ENCODE assay signal across 1 cellular context in the genomic region with DNA sequence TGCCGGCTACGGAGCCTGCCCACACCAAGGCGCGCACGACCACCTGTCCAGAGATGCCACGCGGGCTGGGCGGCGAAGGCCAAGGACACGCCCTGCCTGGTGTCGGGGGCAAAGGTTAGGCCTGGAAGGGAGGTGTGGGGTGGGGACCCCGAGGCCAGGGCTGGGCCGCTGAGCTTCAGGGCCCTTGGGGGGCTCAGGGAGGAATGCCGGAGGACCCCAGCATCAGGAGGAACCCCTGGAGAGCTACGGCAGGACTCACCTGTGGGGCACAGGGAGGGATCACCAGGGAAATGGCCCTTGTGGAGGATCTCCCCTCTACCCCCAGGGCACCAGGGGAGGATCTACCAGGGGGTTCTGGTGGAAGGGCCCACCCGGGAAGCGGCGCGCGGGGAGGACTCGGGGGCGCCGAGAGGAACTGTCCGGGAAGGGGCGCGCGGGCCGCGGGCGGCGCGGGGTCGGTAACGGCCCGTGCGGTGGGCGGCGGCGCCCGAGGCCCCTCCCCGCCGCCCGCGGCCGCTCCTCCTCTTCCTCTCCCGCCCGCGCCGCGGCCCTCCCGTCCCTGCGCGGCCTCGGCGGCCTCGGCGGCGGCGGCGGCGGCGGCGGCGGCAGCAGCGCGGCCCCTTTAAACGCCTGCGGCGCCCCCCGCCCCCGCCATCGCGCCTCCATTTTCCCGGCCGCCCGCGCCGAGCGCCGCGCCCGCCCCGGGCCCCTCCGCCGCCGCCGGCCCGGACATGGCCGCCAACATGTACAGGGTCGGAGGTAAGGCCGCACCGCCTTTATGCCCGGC.
TF ChIP-seq lines count a peak whose summit lies in the region.

A gene (plus strand): TSS at position 523 of the 787 bp plus-strand sequence. CDS start 209 bp downstream, at position 732.

TF ChIP-seq in HepG2, 621 proteins besides CTCF, POLR2A, EP300 and RAD21 (continued from another document and continues in another):
- TF ChIP-seq, protein P1, sequence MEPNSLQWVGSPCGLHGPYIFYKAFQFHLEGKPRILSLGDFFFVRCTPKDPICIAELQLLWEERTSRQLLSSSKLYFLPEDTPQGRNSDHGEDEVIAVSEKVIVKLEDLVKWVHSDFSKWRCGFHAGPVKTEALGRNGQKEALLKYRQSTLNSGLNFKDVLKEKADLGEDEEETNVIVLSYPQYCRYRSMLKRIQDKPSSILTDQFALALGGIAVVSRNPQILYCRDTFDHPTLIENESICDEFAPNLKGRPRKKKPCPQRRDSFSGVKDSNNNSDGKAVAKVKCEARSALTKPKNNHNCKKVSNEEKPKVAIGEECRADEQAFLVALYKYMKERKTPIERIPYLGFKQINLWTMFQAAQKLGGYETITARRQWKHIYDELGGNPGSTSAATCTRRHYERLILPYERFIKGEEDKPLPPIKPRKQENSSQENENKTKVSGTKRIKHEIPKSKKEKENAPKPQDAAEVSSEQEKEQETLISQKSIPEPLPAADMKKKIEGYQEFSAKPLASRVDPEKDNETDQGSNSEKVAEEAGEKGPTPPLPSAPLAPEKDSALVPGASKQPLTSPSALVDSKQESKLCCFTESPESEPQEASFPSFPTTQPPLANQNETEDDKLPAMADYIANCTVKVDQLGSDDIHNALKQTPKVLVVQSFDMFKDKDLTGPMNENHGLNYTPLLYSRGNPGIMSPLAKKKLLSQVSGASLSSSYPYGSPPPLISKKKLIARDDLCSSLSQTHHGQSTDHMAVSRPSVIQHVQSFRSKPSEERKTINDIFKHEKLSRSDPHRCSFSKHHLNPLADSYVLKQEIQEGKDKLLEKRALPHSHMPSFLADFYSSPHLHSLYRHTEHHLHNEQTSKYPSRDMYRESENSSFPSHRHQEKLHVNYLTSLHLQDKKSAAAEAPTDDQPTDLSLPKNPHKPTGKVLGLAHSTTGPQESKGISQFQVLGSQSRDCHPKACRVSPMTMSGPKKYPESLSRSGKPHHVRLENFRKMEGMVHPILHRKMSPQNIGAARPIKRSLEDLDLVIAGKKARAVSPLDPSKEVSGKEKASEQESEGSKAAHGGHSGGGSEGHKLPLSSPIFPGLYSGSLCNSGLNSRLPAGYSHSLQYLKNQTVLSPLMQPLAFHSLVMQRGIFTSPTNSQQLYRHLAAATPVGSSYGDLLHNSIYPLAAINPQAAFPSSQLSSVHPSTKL (CRISPR knock-in tag; IDR thresholded peaks at IDR 0.05), result peak; percentile 28; the same call in 1 of the 2 replicates
- peak; percentile 51; the same call in 1 of the 2 replicates for TF ChIP-seq ZFP1 (CRISPR knock-in tag; IDR thresholded peaks at IDR 0.05)
- 0 out of 2 replicates have a peak, but pooled peaks have one; percentile 72 for TF ChIP-seq ESRRA (CRISPR knock-in tag; IDR thresholded peaks at IDR 0.05; ENCODE audit: low read depth)
- TF ChIP-seq, protein P2, sequence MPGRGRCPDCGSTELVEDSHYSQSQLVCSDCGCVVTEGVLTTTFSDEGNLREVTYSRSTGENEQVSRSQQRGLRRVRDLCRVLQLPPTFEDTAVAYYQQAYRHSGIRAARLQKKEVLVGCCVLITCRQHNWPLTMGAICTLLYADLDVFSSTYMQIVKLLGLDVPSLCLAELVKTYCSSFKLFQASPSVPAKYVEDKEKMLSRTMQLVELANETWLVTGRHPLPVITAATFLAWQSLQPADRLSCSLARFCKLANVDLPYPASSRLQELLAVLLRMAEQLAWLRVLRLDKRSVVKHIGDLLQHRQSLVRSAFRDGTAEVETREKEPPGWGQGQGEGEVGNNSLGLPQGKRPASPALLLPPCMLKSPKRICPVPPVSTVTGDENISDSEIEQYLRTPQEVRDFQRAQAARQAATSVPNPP (CRISPR knock-in tag; IDR thresholded peaks at IDR 0.05), result peak; percentile 62; the same call in 1 of the 2 replicates
- TF ChIP-seq ATF7 (IDR thresholded peaks at IDR 0.05), result no peak
- TF ChIP-seq ATF7 (CRISPR knock-in tag; IDR thresholded peaks at IDR 0.05), result no peak
- TF ChIP-seq, protein P3, sequence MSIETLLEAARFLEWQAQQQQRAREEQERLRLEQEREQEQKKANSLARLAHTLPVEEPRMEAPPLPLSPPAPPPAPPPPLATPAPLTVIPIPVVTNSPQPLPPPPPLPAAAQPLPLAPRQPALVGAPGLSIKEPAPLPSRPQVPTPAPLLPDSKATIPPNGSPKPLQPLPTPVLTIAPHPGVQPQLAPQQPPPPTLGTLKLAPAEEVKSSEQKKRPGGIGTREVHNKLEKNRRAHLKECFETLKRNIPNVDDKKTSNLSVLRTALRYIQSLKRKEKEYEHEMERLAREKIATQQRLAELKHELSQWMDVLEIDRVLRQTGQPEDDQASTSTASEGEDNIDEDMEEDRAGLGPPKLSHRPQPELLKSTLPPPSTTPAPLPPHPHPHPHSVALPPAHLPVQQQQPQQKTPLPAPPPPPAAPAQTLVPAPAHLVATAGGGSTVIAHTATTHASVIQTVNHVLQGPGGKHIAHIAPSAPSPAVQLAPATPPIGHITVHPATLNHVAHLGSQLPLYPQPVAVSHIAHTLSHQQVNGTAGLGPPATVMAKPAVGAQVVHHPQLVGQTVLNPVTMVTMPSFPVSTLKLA (IDR thresholded peaks at IDR 0.05), result no peak
- peak; percentile 79; the same call in 1 of the 2 replicates for TF ChIP-seq BORCS8-MEF2B (CRISPR knock-in tag; IDR thresholded peaks at IDR 0.05)
- no peak for TF ChIP-seq ETV6 (CRISPR knock-in tag; conservative IDR thresholded peaks at IDR 0.05)
- peak; percentile 84 for TF ChIP-seq PITX1 (CRISPR knock-in tag; IDR thresholded peaks at IDR 0.05)
- no peak for TF ChIP-seq RCOR2 (CRISPR knock-in tag; IDR thresholded peaks at IDR 0.05)
- peak; percentile 88 for TF ChIP-seq ZFY (CRISPR knock-in tag; IDR thresholded peaks at IDR 0.05)
- TF ChIP-seq, protein P4, sequence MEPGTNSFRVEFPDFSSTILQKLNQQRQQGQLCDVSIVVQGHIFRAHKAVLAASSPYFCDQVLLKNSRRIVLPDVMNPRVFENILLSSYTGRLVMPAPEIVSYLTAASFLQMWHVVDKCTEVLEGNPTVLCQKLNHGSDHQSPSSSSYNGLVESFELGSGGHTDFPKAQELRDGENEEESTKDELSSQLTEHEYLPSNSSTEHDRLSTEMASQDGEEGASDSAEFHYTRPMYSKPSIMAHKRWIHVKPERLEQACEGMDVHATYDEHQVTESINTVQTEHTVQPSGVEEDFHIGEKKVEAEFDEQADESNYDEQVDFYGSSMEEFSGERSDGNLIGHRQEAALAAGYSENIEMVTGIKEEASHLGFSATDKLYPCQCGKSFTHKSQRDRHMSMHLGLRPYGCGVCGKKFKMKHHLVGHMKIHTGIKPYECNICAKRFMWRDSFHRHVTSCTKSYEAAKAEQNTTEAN (CRISPR knock-in tag; conservative IDR thresholded peaks at IDR 0.05), result peak; percentile 23; the same call in 1 of the 2 replicates
- peak; percentile 16; the same call in 1 of the 2 replicates for TF ChIP-seq STAT5B (CRISPR knock-in tag; IDR thresholded peaks at IDR 0.05)
- peak; percentile 26; the same call in 1 of the 2 replicates for TF ChIP-seq ZNF678 (CRISPR knock-in tag; IDR thresholded peaks at IDR 0.05)
- no peak for TF ChIP-seq ZNF703 (CRISPR knock-in tag; IDR thresholded peaks at IDR 0.05; ENCODE audit: borderline replicate concordance)
- no peak for TF ChIP-seq CBX1 (IDR thresholded peaks at IDR 0.05; ENCODE audit: low read depth)
- TF ChIP-seq, protein P5, sequence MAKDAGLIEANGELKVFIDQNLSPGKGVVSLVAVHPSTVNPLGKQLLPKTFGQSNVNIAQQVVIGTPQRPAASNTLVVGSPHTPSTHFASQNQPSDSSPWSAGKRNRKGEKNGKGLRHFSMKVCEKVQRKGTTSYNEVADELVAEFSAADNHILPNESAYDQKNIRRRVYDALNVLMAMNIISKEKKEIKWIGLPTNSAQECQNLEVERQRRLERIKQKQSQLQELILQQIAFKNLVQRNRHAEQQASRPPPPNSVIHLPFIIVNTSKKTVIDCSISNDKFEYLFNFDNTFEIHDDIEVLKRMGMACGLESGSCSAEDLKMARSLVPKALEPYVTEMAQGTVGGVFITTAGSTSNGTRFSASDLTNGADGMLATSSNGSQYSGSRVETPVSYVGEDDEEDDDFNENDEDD (CRISPR knock-in tag; IDR thresholded peaks at IDR 0.05; ENCODE audit: borderline replicate concordance), result peak; percentile 68; the same call in 1 of the 2 replicates
- TF ChIP-seq NFYB (CRISPR knock-in tag; IDR thresholded peaks at IDR 0.05), result no peak
- no peak for TF ChIP-seq ZFP37 (CRISPR knock-in tag; IDR thresholded peaks at IDR 0.05; ENCODE audit: borderline replicate concordance)
- no peak for TF ChIP-seq ZNF282 (IDR thresholded peaks at IDR 0.05; ENCODE audit: partially characterized antibody)
- TF ChIP-seq ARNTL (CRISPR knock-in tag; IDR thresholded peaks at IDR 0.05), result 0 out of 2 replicates have a peak, but pooled peaks have one; percentile 34
- TF ChIP-seq NR1H2 (CRISPR knock-in tag; IDR thresholded peaks at IDR 0.05; ENCODE audit: borderline replicate concordance, low read depth), result peak; percentile 70; the same call in 1 of the 2 replicates
- TF ChIP-seq CREM (IDR thresholded peaks at IDR 0.05), result no peak
- no peak for TF ChIP-seq CREM (CRISPR knock-in tag; IDR thresholded peaks at IDR 0.05)
- TF ChIP-seq ZNF24 (IDR thresholded peaks at IDR 0.05), result no peak
- TF ChIP-seq MEIS2 (CRISPR knock-in tag; IDR thresholded peaks at IDR 0.05), result peak; percentile 71; the same call in 1 of the 2 replicates
- TF ChIP-seq ZNF790 (CRISPR knock-in tag; IDR thresholded peaks at IDR 0.05; ENCODE audit: borderline replicate concordance), result no peak
- no peak for TF ChIP-seq SMC3 (IDR thresholded peaks at IDR 0.05; ENCODE audit: low read length)
- 0 out of 2 replicates have a peak, but pooled peaks have one; percentile 20 for TF ChIP-seq BRD4 (CRISPR knock-in tag; IDR thresholded peaks at IDR 0.05)
- TF ChIP-seq MIER2 (CRISPR knock-in tag; IDR thresholded peaks at IDR 0.05), result no peak
- TF ChIP-seq ZMYM3 (CRISPR knock-in tag; IDR thresholded peaks at IDR 0.05), result no peak; the same call in 1 of the 2 replicates
- TF ChIP-seq SP2 (CRISPR knock-in tag; IDR thresholded peaks at IDR 0.05), result no peak
- TF ChIP-seq SALL1 (CRISPR knock-in tag; IDR thresholded peaks at IDR 0.05), result peak; percentile 70
- no peak for TF ChIP-seq ZBTB1 (CRISPR knock-in tag; IDR thresholded peaks at IDR 0.05; ENCODE audit: borderline replicate concordance)
- TF ChIP-seq ETV5 (CRISPR knock-in tag; IDR thresholded peaks at IDR 0.05; ENCODE audit: borderline replicate concordance), result peak; percentile 40; the same call in 1 of the 2 replicates
- TF ChIP-seq FOXK2 (IDR thresholded peaks at IDR 0.05), result no peak
- TF ChIP-seq, protein P6, sequence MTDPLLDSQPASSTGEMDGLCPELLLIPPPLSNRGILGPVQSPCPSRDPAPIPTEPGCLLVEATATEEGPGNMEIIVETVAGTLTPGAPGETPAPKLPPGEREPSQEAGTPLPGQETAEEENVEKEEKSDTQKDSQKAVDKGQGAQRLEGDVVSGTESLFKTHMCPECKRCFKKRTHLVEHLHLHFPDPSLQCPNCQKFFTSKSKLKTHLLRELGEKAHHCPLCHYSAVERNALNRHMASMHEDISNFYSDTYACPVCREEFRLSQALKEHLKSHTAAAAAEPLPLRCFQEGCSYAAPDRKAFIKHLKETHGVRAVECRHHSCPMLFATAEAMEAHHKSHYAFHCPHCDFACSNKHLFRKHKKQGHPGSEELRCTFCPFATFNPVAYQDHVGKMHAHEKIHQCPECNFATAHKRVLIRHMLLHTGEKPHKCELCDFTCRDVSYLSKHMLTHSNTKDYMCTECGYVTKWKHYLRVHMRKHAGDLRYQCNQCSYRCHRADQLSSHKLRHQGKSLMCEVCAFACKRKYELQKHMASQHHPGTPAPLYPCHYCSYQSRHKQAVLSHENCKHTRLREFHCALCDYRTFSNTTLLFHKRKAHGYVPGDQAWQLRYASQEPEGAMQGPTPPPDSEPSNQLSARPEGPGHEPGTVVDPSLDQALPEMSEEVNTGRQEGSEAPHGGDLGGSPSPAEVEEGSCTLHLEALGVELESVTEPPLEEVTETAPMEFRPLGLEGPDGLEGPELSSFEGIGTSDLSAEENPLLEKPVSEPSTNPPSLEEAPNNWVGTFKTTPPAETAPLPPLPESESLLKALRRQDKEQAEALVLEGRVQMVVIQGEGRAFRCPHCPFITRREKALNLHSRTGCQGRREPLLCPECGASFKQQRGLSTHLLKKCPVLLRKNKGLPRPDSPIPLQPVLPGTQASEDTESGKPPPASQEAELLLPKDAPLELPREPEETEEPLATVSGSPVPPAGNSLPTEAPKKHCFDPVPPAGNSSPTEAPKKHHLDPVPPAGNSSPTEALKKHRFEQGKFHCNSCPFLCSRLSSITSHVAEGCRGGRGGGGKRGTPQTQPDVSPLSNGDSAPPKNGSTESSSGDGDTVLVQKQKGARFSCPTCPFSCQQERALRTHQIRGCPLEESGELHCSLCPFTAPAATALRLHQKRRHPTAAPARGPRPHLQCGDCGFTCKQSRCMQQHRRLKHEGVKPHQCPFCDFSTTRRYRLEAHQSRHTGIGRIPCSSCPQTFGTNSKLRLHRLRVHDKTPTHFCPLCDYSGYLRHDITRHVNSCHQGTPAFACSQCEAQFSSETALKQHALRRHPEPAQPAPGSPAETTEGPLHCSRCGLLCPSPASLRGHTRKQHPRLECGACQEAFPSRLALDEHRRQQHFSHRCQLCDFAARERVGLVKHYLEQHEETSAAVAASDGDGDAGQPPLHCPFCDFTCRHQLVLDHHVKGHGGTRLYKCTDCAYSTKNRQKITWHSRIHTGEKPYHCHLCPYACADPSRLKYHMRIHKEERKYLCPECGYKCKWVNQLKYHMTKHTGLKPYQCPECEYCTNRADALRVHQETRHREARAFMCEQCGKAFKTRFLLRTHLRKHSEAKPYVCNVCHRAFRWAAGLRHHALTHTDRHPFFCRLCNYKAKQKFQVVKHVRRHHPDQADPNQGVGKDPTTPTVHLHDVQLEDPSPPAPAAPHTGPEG (CRISPR knock-in tag; IDR thresholded peaks at IDR 0.05), result no peak
- TF ChIP-seq, protein P7, sequence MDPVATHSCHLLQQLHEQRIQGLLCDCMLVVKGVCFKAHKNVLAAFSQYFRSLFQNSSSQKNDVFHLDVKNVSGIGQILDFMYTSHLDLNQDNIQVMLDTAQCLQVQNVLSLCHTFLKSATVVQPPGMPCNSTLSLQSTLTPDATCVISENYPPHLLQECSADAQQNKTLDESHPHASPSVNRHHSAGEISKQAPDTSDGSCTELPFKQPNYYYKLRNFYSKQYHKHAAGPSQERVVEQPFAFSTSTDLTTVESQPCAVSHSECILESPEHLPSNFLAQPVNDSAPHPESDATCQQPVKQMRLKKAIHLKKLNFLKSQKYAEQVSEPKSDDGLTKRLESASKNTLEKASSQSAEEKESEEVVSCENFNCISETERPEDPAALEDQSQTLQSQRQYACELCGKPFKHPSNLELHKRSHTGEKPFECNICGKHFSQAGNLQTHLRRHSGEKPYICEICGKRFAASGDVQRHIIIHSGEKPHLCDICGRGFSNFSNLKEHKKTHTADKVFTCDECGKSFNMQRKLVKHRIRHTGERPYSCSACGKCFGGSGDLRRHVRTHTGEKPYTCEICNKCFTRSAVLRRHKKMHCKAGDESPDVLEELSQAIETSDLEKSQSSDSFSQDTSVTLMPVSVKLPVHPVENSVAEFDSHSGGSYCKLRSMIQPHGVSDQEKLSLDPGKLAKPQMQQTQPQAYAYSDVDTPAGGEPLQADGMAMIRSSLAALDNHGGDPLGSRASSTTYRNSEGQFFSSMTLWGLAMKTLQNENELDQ (CRISPR knock-in tag; IDR thresholded peaks at IDR 0.05; ENCODE audit: borderline replicate concordance), result 0 out of 2 replicates have a peak, but pooled peaks have one; percentile 25
- peak; percentile 63; the same call in 1 of the 2 replicates for TF ChIP-seq TOPORS (CRISPR knock-in tag; IDR thresholded peaks at IDR 0.05)
- no peak for TF ChIP-seq MAF1 (CRISPR knock-in tag; IDR thresholded peaks at IDR 0.05; ENCODE audit: borderline replicate concordance)
- TF ChIP-seq, protein P8, sequence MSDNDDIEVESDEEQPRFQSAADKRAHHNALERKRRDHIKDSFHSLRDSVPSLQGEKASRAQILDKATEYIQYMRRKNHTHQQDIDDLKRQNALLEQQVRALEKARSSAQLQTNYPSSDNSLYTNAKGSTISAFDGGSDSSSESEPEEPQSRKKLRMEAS (IDR thresholded peaks at IDR 0.05), result peak; percentile 89
